Comparison of ENCODE assay signal across 13 cellular contexts in the genomic region with DNA sequence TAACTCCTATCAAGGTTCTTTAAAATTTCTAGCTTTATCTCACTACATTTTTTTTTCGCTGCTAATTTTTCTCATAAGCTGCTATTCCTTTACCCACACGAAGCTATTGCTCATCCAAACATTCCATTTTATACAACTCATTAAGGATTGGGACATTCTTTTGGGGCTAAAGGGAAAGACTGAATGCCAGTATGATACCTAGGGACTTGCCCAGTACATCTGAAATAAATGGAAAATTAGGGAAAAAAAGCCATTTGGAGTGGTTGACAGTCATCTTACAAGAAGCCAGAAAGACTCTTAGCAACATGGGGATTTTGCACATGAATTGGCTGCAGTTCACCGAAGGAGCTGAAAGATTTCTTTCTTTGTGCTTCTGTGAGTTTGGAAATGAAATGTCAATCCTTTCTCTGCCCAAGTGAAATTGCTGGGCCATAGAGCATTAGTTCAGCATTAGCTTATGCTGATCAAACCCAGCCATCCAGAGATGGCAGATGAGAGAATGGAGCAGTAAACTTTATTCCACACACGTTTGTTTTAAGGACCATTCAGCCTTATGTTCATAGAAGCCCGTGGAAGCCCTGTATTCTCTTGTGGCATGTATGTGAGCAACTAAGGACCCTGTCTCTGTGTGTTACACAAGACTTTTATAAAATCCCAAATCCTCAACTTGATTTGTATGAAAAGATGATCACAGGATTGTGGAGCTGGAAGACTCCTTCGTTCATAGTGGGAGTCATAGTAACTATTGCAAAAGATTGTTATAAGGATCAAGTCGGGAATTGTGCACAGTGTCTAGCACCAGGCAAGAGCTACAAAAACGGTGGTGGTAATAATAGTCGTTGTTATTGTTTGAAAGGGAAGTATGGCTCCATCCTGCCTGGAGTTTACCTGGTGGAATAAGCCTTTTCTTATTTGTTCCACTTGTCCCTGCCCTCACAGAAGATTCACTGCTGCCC. TPM values are rescaled to one million over a fixed set of nuclear protein-coding genes. Genes with fewer than 3 reads are reported as not detected.
DNase-seq lines count a peak whose midpoint lies in the region; ATAC-seq and TF ChIP-seq lines count a peak whose summit lies in the region.
"Had no signal": no experiment of that assay in that cellular context is flagged by ENCODE, and none has a peak within 500 bp of the region (broad histone marks: within the 10 kb centered on the region; RNA-seq: fewer than 3 reads in every experiment).

No MANE protein-coding gene starts in this region.

- intact Hi-C loops in left cardiac atrium (cut with DNase I) = no loop called here

- H3K27ac ChIP-seq in skeletal muscle tissue (ENCODE audit: low read depth, low read length) = peak overlapping the region; percentile 40
- no peak overlapping the region for H3K27ac ChIP-seq in brain microvascular endothelial cell

- H3K9ac ChIP-seq in skeletal muscle tissue (ENCODE audit: low read depth in 1 of 3, low read length in 3 of 3) = no peak overlapping the region

- H3K36me3 ChIP-seq in skeletal muscle tissue (ENCODE audit: control insufficient read depth in 3 of 3, insufficient read depth in 3 of 3, low read length in 3 of 3) (no peaks in the 10 kb centered on the region), brain microvascular endothelial cell (replicated peaks) (no peaks in the 10 kb centered on the region)

- TF ChIP-seq CTCF in brain microvascular endothelial cell (IDR thresholded peaks at IDR 0.05; ENCODE audit: low read depth, low read length, missing control alignments) = no peak

- in situ Hi-C loops in brain microvascular endothelial cell (cut with HindIII; ENCODE audit: low pct_ligation_motif_present, low sequenced_read_pairs) = no loop called here

- H3K9me3 ChIP-seq in skeletal muscle tissue (ENCODE audit: control insufficient read depth in 3 of 3, low read length in 3 of 3) = no peaks in the 10 kb centered on the region
- H3K9me3 ChIP-seq: esophagus muscularis mucosa had no signal

- DNase-seq in GM04504 (ENCODE audit: low read depth) (peak; percentile 59), amniotic epithelial cell (ENCODE audit: low read depth) (peak; percentile 86), left cardiac atrium (no peak), brain microvascular endothelial cell (no peak)
- DNase-seq in stimulated activated naive CD4-positive, alpha-beta T cell treated with Interleukin-2 at 50 U/mL for 16 hours (lab: John Stamatoyannopoulos, UW) = no peak
- no peak for DNase-seq in effector CD8-positive, alpha-beta T cell (lab: John Stamatoyannopoulos, UW)
- DNase-seq: activated CD4-positive, alpha-beta T cell treated with anti-CD3 and anti-CD28 coated beads, Interleukin-2, amount 50 U/mL, for 1 hour; DMS79; NCI-H446 treated with DMSO at 0.1 percent for 48 hours had no signal

- peak; percentile 71 to 72 for ATAC-seq in left cardiac atrium
- ATAC-seq in GM18907 (IDR thresholded peaks at IDR 0.05; ENCODE audit: unreplicated experiment) = no peak

- H3K4me3 ChIP-seq in skeletal muscle tissue (ENCODE audit: low read length in 3 of 3) = no peak overlapping the region
- H3K4me3 ChIP-seq in brain microvascular endothelial cell (ENCODE audit: low read depth, low read length) = no peak overlapping the region
- H3K4me3 ChIP-seq: esophagus muscularis mucosa, skin epidermis had no signal

- H3K4me1 ChIP-seq in skeletal muscle tissue (ENCODE audit: control insufficient read depth in 3 of 3, insufficient read depth in 3 of 3, low read length in 3 of 3) = peaks cover 2 to 14% (median 12%) of the 10 kb centered on the region in 3 donors

- H3K27me3 ChIP-seq in skeletal muscle tissue (ENCODE audit: control insufficient read depth in 3 of 3, insufficient read depth in 3 of 3, low read length in 3 of 3) (no peaks in the 10 kb centered on the region), brain microvascular endothelial cell (replicated peaks) (no peaks in the 10 kb centered on the region)
- H3K27me3 ChIP-seq: esophagus muscularis mucosa had no signal

RNA-seq across cellular contexts. Expression of a gene that starts 43.1 kb away (rescaled TPM):
- total RNA-seq in left cardiac atrium = 10 to 100 TPM; 25.8 to 27.3 TPM
- 74.6 TPM for total RNA-seq in skeletal muscle tissue

Comparison
In these comparisons a context has a peak if more than half of its experiments do, and no peak if none do; other contexts are left out.
1. DNase-seq: peak in GM04504 (single experiment) and amniotic epithelial cell (single experiment); none in left cardiac atrium (single experiment), brain microvascular endothelial cell (single experiment), stimulated activated naive CD4-positive, alpha-beta T cell treated with Interleukin-2 at 50 U/mL for 16 hours (single experiment) and effector CD8-positive, alpha-beta T cell (single experiment).